21 cellular contexts compared by ENCODE assay signal in genomic region chr15:78239811-78240210, GRCh38. TPM values are rescaled to one million over a fixed set of nuclear protein-coding genes. Genes with fewer than 3 reads are reported as not detected.
A peak's percentile ranks its signal among the peaks of the same experiment; 100 is the strongest.
DNase-seq lines count a peak whose midpoint lies in the region; ATAC-seq, FAIRE-seq and TF ChIP-seq lines count a peak whose summit lies in the region.
"Had no signal": no experiment of that assay in that cellular context is flagged by ENCODE, and none has a peak within 500 bp of the region (broad histone marks: within the 10 kb centered on the region; RNA-seq: fewer than 3 reads in every experiment).

No MANE protein-coding gene starts in this region.

- H3K27me3 ChIP-seq in H9 (ENCODE audit: insufficient read depth, low read length) (no peaks in the 10 kb centered on the region), K562 (ENCODE audit: control insufficient read depth in 2 of 2, insufficient read depth in 2 of 2, low read length in 2 of 2) (peaks cover 5 to 11% of the 10 kb centered on the region in 2 experiments; a peak in 3 of 5 replicates)

- TF ChIP-seq CTCF in H9 (conservative IDR thresholded peaks at IDR 0.05) = no peak
- TF ChIP-seq CTCF in K562 (IDR thresholded peaks at IDR 0.05 in 2 of 3, conservative IDR thresholded peaks at IDR 0.05 in 1 of 3; ENCODE audit: insufficient read depth in 2 of 3, low read depth in 1 of 3, low read length in 3 of 3) = no peak

- H2BK12ac ChIP-seq in H9 (ENCODE audit: insufficient read length, low read depth, low read length) = no peak overlapping the region

- H4K8ac ChIP-seq in H9 (replicated peaks; ENCODE audit: insufficient read length, low read depth, low read length) = no peak overlapping the region

- H2BK20ac ChIP-seq in H9 (ENCODE audit: low read depth, low read length, poor library complexity, severe bottlenecking) = no peak overlapping the region

- H3K27ac Mint-ChIP-seq in H9 = peak overlapping the region in 1 of 3 experiments; percentile 70; a peak in 1 of 7 replicates
- H3K27ac Mint-ChIP-seq: CD4-positive, alpha-beta T cell had no signal

- no peak overlapping the region for H3K56ac ChIP-seq in H9 (ENCODE audit: insufficient read length, low read depth, low read length)

- H4K91ac ChIP-seq in H9 (ENCODE audit: insufficient read length, low read depth, low read length) = no peak overlapping the region

- H3K9me1 ChIP-seq in K562 (ENCODE audit: control insufficient read depth, insufficient read depth, low read length) = no peaks in the 10 kb centered on the region

- DNase-seq in H9 (peak; percentile 28), K562 (ENCODE audit: extremely low read depth in 1 of 4, low spot score in 3 of 4) (no peak), myocyte (ENCODE audit: low read depth) (peak; percentile 75), AML-193 (lab: John Stamatoyannopoulos, UW) (no peak), midbrain (lab: John Stamatoyannopoulos, UW) (no peak), HK-2 (ENCODE audit: unreplicated experiment) (no peak), T1000 (lab: John Stamatoyannopoulos, UW) (no peak)
- DNase-seq: ACHN; Caco-2; CD4-positive, alpha-beta T cell; HCEC 1CT; IMR-90; KBM-7 had no signal

- no peaks in the 10 kb centered on the region for H3K79me1 ChIP-seq in H9 (ENCODE audit: insufficient read depth, low read depth, low read length, poor library complexity, severe bottlenecking)

- no peak for TF ChIP-seq EP300 in K562 (IDR thresholded peaks at IDR 0.05; ENCODE audit: low read length)

- no peak for FAIRE-seq in K562 (lab: Jason Lieb, UNC)
- FAIRE-seq: D721Med, G401.6, GM12891, GM19239, HTR-8/SVneo had no signal

- no peak for TF ChIP-seq POLR2A in K562 (conservative IDR thresholded peaks at IDR 0.05)

- no peak overlapping the region for H2AK5ac ChIP-seq in H9 (ENCODE audit: insufficient read length, low read length)

- no peaks in the 10 kb centered on the region for H3K23me2 ChIP-seq in H9 (ENCODE audit: insufficient read length, low read depth, low read length, poor library complexity, severe bottlenecking)

- no peak overlapping the region for H2BK5ac ChIP-seq in H9 (ENCODE audit: insufficient read length, low read length)

- no peak for ATAC-seq in K562

- no peak overlapping the region for H3K18ac ChIP-seq in H9 (ENCODE audit: insufficient read length, low read depth, low read length)

- H3K4me3 Mint-ChIP-seq in H9 = no peak overlapping the region; a peak in 1 of 5 replicates
- H3K4me3 Mint-ChIP-seq: CD4-positive, alpha-beta T cell had no signal

- no peak overlapping the region for H3T11ph ChIP-seq in H9 (ENCODE audit: low read length)

- H3K9me3 Mint-ChIP-seq in H9 = peaks cover 0 to 3% of the 10 kb centered on the region in 2 experiments; a peak in 2 of 5 replicates
- H3K9me3 Mint-ChIP-seq: CD4-positive, alpha-beta T cell had no signal

- H3K4me2 ChIP-seq in H9 (ENCODE audit: insufficient read depth, insufficient read length, low read length) (no peak overlapping the region), K562 (ENCODE audit: insufficient read depth, low read length) (no peak overlapping the region)

- peaks cover 26 to 32% of the 10 kb centered on the region in 2 experiments for H3K4me1 Mint-ChIP-seq in H9

- CTCF ChIA-PET in K562 (lab: Yijun Ruan, JAX; ENCODE audit: low intra/inter-chr PET ratio) = interaction anchor here (1.0 to 2.6 kb wide), 5 partner anchors 62 to 240 kb away, joined by 3 to 25 read pairs (median 10); partner anchors contain the start of gene CIB2

- H3K4me3 ChIP-seq in K562 = no peak overlapping the region

- POLR2A ChIA-PET in K562 (lab: Yijun Ruan, JAX) = interaction anchor here (0.6 to 0.7 kb wide), 2 partner anchors 8 to 136 kb away, joined by 3 to 4 read pairs; no protein-coding TSS in a partner anchor

- H3K9ac ChIP-seq in H9 (ENCODE audit: extremely low read depth, insufficient read length, low read length) (no peak overlapping the region), K562 (ENCODE audit: insufficient read depth in 1 of 2, low read depth in 2 of 2, low read length in 2 of 2) (no peak overlapping the region)

- intact Hi-C loops in K562 (cut with micrococcal nuclease) = loop anchor here (5.0 kb wide), 3 partner anchors 43 to 283 kb away; partner anchors contain the start of gene CIB2

- BruUV-seq in K562 (replicated peaks; lab: Mats Ljungman, UMichigan) = no TSS peak

- H3K36me3 Mint-ChIP-seq in H9 (ENCODE audit: insufficient read depth in 1 of 3, low read depth in 3 of 3) = no peaks in the 10 kb centered on the region; a peak in 2 of 7 replicates

- H3K79me2 ChIP-seq in H9 (ENCODE audit: insufficient read depth, low read length) = no peaks in the 10 kb centered on the region
- no peaks in the 10 kb centered on the region for H3K79me2 ChIP-seq in K562 (ENCODE audit: control insufficient read depth, insufficient read depth, low read length)

- no peaks in the 10 kb centered on the region for H3K9me3 ChIP-seq in H9 (ENCODE audit: control insufficient read depth, low read depth, low read length)
- no peaks in the 10 kb centered on the region for H3K9me3 ChIP-seq in K562 (replicated peaks; ENCODE audit: control insufficient read depth, insufficient read depth, low read depth, low read length)
- H3K9me3 ChIP-seq: Caco-2 had no signal

- TF ChIP-seq RAD21 in K562 (CRISPR knock-in tag; conservative IDR thresholded peaks at IDR 0.05 in 1 of 2, IDR thresholded peaks at IDR 0.05 in 1 of 2) = no peak

- H2AFZ ChIP-seq in H9 (ENCODE audit: low read length) (no peak overlapping the region), K562 (ENCODE audit: low read depth, low read length) (no peak overlapping the region)

- no peak overlapping the region for H3K14ac ChIP-seq in H9 (ENCODE audit: insufficient read depth, low read length)

- H3K4ac ChIP-seq in H9 (ENCODE audit: low read depth, low read length) = no peak overlapping the region

- 0 out of 2 replicates have a peak, but pooled peaks cover 3% of the 10 kb centered on the region for H3K27me3 Mint-ChIP-seq in H9 (ENCODE audit: low read depth)
- H3K27me3 Mint-ChIP-seq: CD4-positive, alpha-beta T cell had no signal

- no peak overlapping the region for H3K23ac ChIP-seq in H9 (ENCODE audit: insufficient read length, low read depth, low read length)

- H3K4me1 ChIP-seq in H9 (ENCODE audit: insufficient read depth, low read length) (0 out of 2 replicates have a peak, but pooled peaks cover 4% of the 10 kb centered on the region), K562 (replicated peaks in 1 of 2; ENCODE audit: control insufficient read depth in 2 of 2, insufficient read depth in 2 of 2, low read length in 2 of 2) (peaks cover 19% of the 10 kb centered on the region in 2 experiments)

- no peaks in the 10 kb centered on the region for H3K36me3 ChIP-seq in K562 (ENCODE audit: control insufficient read depth, insufficient read depth, low read length)

- WGBS in H9 (ENCODE audit: extremely low coverage, insufficient read length, low lambda C conversion rate) = no CpG with 5 or more reads among the region's 5 CpGs
- WGBS in K562 (ENCODE audit: insufficient coverage, low coverage, missing lambda C conversion rate) = 40% methylated on average over 4 of the region's 5 CpGs

- H2BK120ac ChIP-seq in H9 (ENCODE audit: low read depth, low read length, poor library complexity, severe bottlenecking) = no peak overlapping the region

- no peaks in the 10 kb centered on the region for H4K20me1 ChIP-seq in H9 (ENCODE audit: control insufficient read depth, insufficient read depth, insufficient read length)
- no peaks in the 10 kb centered on the region for H4K20me1 ChIP-seq in K562 (replicated peaks; ENCODE audit: control insufficient read depth, insufficient read depth, low read length)

- H4K5ac ChIP-seq in H9 (ENCODE audit: insufficient read length, low read depth, low read length) = no peak overlapping the region

- in situ Hi-C loops in K562 (cut with MboI) = loop anchor here (5.0 kb wide), 2 partner anchors 128 to 278 kb away; no protein-coding TSS in a partner anchor

- H2BK15ac ChIP-seq in H9 (ENCODE audit: low read depth, low read length) = 0 out of 2 replicates have a peak overlapping the region, but pooled peaks have one; percentile 28

- H3K27ac ChIP-seq in H9 (ENCODE audit: insufficient read length, low read depth, low read length) = no peak overlapping the region
- no peak overlapping the region for H3K27ac ChIP-seq in K562 (ENCODE audit: extremely low read depth, low read depth, low read length)
- H3K27ac ChIP-seq: C4-2B had no signal

RNA-seq across cellular contexts. Expression of gene ACSBG1, which starts 5.4 kb away (rescaled TPM):
- 2.2 and 3.2 TPM in 2 replicates for total RNA-seq in H9 (2021)
- 9.2 and 9.5 TPM in 2 replicates for total RNA-seq in K562 (2011; cell fraction: chromatin; rRNA removed; ENCODE audit: low replicate concordance)
- total RNA-seq in K562 (2011; cell fraction: nucleolus; rRNA removed) = 5.3 and 7.0 TPM in 2 replicates
- 7.6 and 8.9 TPM in 2 replicates for total RNA-seq in K562 (2011; cell fraction: nucleoplasm; rRNA removed)
- 2.5 and 3.3 TPM in 2 replicates for total RNA-seq in K562 (2014; rRNA removed)
- total RNA-seq in K562 (2014; rRNA removed; fragmentation: Illumina TruSeq; extraction: Trizol) = 3.1 and 3.7 TPM in 2 replicates
- total RNA-seq in K562 (2015; rRNA removed; fragmentation: Illumina TruSeq; extraction: Trizol) = 0.83 TPM in 2 replicates
- 2.6 and 3.3 TPM in 2 replicates for total RNA-seq in K562 (2021)
- 1.2 and 2.0 TPM in 2 replicates for polyA plus RNA-seq in K562 (2011; rRNA removed)
- polyA plus RNA-seq in K562 (2011; cell fraction: cytosol; rRNA removed) = 1.9 and 4.0 TPM in 2 replicates
- polyA plus RNA-seq in K562 (2011; cell fraction: nucleus; rRNA removed) = 3.7 and 12.6 TPM in 2 replicates
- polyA plus RNA-seq in K562 (2012) = 1.3 and 1.4 TPM in 2 replicates
- polyA plus RNA-seq in K562 (2014; fragmentation: Illumina TruSeq; extraction: Trizol) = 4.8 and 6.4 TPM in 2 replicates
- polyA plus RNA-seq in K562 (2014; fragmentation: Nextera tagmentation; extraction: Ambion mirVana) = under 1 TPM; 0.36 to 0.75 TPM
- polyA plus RNA-seq in K562 (2014; rRNA removed) = 4.6 and 5.0 TPM in 2 replicates
- polyA minus RNA-seq in K562 (2011; rRNA and poly(A)+ RNA removed) = 0.72 and 3.4 TPM in 2 replicates
- 1.1 TPM in 1 of 2 replicates, not detected in the other for polyA minus RNA-seq in K562 (2011; cell fraction: cytosol; rRNA and poly(A)+ RNA removed)
- polyA minus RNA-seq in K562 (2011; cell fraction: nucleus; rRNA and poly(A)+ RNA removed) = 3.0 and 5.5 TPM in 2 replicates
- total RNA-seq in myocyte = 2.9 and 5.2 TPM in 2 replicates
- polyA plus RNA-seq in myocyte (2012) = 0.68 TPM
- total RNA-seq: A172, Caco-2, IMR-90 had no signal

RNA-seq across cellular contexts. Expression of gene DNAJA4, which starts 24.6 kb away (rescaled TPM):
- total RNA-seq in H9 (2021) (0.13 and 0.35 TPM in 2 replicates), K562 (2014; rRNA removed) (not detected in 2 replicates), K562 (2014; rRNA removed; fragmentation: Illumina TruSeq; extraction: Trizol) (0.11 TPM in 1 of 2 replicates, not detected in the other), K562 (2015; rRNA removed; fragmentation: Illumina TruSeq; extraction: Trizol) (0.08 TPM in 1 of 2 replicates, not detected in the other), K562 (2021) (0.16 and 0.25 TPM in 2 replicates), myocyte (9.8 and 11.6 TPM in 2 replicates)
- 0.12 and 0.23 TPM in 2 replicates for total RNA-seq in K562 (2011; cell fraction: chromatin; rRNA removed; ENCODE audit: low replicate concordance)
- total RNA-seq in K562 (2011; cell fraction: nucleolus; rRNA removed) = 0.33 TPM in 1 of 2 replicates, not detected in the other
- total RNA-seq in K562 (2011; cell fraction: nucleoplasm; rRNA removed) = 0.15 TPM in 1 of 2 replicates, not detected in the other
- polyA plus RNA-seq in K562 (2011; rRNA removed) (0.05 and 0.15 TPM in 2 replicates), K562 (2014; fragmentation: Illumina TruSeq; extraction: Trizol) (not detected in 2 replicates), K562 (2014; fragmentation: Nextera tagmentation; extraction: Ambion mirVana) (1 to 10 TPM in 1 of 2 experiments, under 1 TPM in 1; 0.56 to 1.0 TPM), K562 (2014; rRNA removed) (0.09 TPM in 1 of 2 replicates, not detected in the other)
- 0.03 TPM in 1 of 2 replicates, not detected in the other for polyA plus RNA-seq in K562 (2011; cell fraction: cytosol; rRNA removed)
- polyA plus RNA-seq in K562 (2011; cell fraction: nucleus; rRNA removed) = 0.28 and 0.50 TPM in 2 replicates
- 0.33 and 0.56 TPM in 2 replicates for polyA plus RNA-seq in K562 (2012)
- polyA minus RNA-seq in K562 (2011; rRNA and poly(A)+ RNA removed) = 0.21 TPM in 1 of 2 replicates, not detected in the other
- polyA minus RNA-seq in K562 (2011; cell fraction: cytosol; rRNA and poly(A)+ RNA removed) = 1.1 and 3.1 TPM in 2 replicates
- 0.11 and 0.40 TPM in 2 replicates for polyA minus RNA-seq in K562 (2011; cell fraction: nucleus; rRNA and poly(A)+ RNA removed)
- polyA plus RNA-seq in myocyte (2012) = 7.7 TPM
- total RNA-seq: A172, H4 had no signal

RNA-seq across cellular contexts. Expression of gene SKIC8, which starts 59.6 kb away (rescaled TPM):
- total RNA-seq in H9 (2021) (43.8 and 45.6 TPM in 2 replicates), K562 (2014; rRNA removed) (99.3 and 118 TPM in 2 replicates), K562 (2014; rRNA removed; fragmentation: Illumina TruSeq; extraction: Trizol) (139 and 146 TPM in 2 replicates), K562 (2015; rRNA removed; fragmentation: Illumina TruSeq; extraction: Trizol) (152 and 164 TPM in 2 replicates), K562 (2021) (79.5 and 87.3 TPM in 2 replicates), myocyte (49.5 and 56.8 TPM in 2 replicates)
- total RNA-seq in K562 (2011; cell fraction: chromatin; rRNA removed; ENCODE audit: low replicate concordance) = 61.2 and 107 TPM in 2 replicates
- 40.1 and 43.9 TPM in 2 replicates for total RNA-seq in K562 (2011; cell fraction: nucleolus; rRNA removed)
- 76.0 and 92.8 TPM in 2 replicates for total RNA-seq in K562 (2011; cell fraction: nucleoplasm; rRNA removed)
- polyA plus RNA-seq in K562 (2011; rRNA removed) (158 and 224 TPM in 2 replicates), K562 (2014; fragmentation: Illumina TruSeq; extraction: Trizol) (124 and 127 TPM in 2 replicates), K562 (2014; fragmentation: Nextera tagmentation; extraction: Ambion mirVana) (100 to 1,000 TPM; 352 to 389 TPM), K562 (2014; rRNA removed) (140 and 168 TPM in 2 replicates)
- polyA plus RNA-seq in K562 (2011; cell fraction: cytosol; rRNA removed) = 108 and 162 TPM in 2 replicates
- 96.8 and 114 TPM in 2 replicates for polyA plus RNA-seq in K562 (2011; cell fraction: nucleus; rRNA removed)
- polyA plus RNA-seq in K562 (2012) = 60.8 and 135 TPM in 2 replicates
- 124 and 180 TPM in 2 replicates for polyA minus RNA-seq in K562 (2011; rRNA and poly(A)+ RNA removed)
- 51.6 and 80.3 TPM in 2 replicates for polyA minus RNA-seq in K562 (2011; cell fraction: cytosol; rRNA and poly(A)+ RNA removed)
- 30.0 and 50.1 TPM in 2 replicates for polyA minus RNA-seq in K562 (2011; cell fraction: nucleus; rRNA and poly(A)+ RNA removed)
- polyA plus RNA-seq in myocyte (2012) = 70.5 TPM

Comparison
In these comparisons a context has a peak if more than half of its experiments do, and no peak if none do; other contexts are left out.
1. DNase-seq: peak in H9 (single experiment) and myocyte (single experiment); none in K562 (0 of 4), AML-193 (0 of 2), midbrain (single experiment), HK-2 (single experiment) and T1000 (single experiment).